16 cellular contexts compared by ENCODE assay signal in the genomic region with DNA sequence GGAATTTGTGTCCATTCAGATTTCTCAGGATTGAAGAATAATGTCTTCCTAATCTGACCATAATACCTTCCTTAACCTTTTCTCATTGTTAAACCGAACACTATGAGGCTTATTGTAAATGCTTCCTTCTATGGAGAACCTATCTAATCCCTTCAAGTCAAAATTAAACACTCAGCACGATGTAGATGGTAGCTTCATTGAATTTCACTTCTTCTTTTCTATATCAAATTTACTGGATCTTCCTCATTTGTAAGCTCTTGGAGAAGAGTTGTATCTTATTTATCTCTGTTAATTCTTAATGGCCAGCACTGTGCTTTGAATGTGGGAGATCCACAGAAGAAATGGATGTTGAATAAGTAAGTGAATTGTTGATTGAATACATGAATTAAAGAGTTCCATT.
"Had no signal": no experiment of that assay in that cellular context is flagged by ENCODE, and none has a peak within 500 bp of the region (broad histone marks: within the 10 kb centered on the region; RNA-seq: fewer than 3 reads in every experiment).

No MANE protein-coding gene starts in this region.

- DNase-seq: activated CD4-positive, alpha-beta T cell treated with anti-CD3 and anti-CD28 coated beads, Interleukin-2, amount 10 ng/mL, durations not matched to agents 24 days and 14 days; activated CD8-positive, alpha-beta T cell treated with anti-CD3 and anti-CD28 coated beads, Interleukin-2, amount 10 ng/mL, durations not matched to agents 7 days and 5 days; activated naive CD4-positive, alpha-beta T cell treated with anti-CD3 and anti-CD28 coated beads for 36 hours; activated T-cell treated with anti-CD3 and anti-CD28 coated beads, Interleukin-2, amount 50 U/mL, for 24 hours; anterior cingulate cortex; central memory CD4-positive, alpha-beta T cell; endodermal cell; foreskin melanocyte; kidney; stimulated activated naive CD8-positive, alpha-beta T cell treated with anti-CD3 and anti-CD28 coated beads, Interleukin-15, amount 100 ng/mL, for 72 hours; T-helper 2 cell; transverse colon; uterus had no signal

- H3K4me3 Mint-ChIP-seq: activated CD4-positive, alpha-beta T cell treated with anti-CD3 and anti-CD28 coated beads, Interleukin-2, amount 10 ng/mL, durations not matched to agents 24 days and 14 days; activated CD8-positive, alpha-beta T cell treated with anti-CD3 and anti-CD28 coated beads, Interleukin-2, amount 10 ng/mL, durations not matched to agents 7 days and 5 days; activated naive CD4-positive, alpha-beta T cell treated with anti-CD3 and anti-CD28 coated beads for 36 hours; activated T-cell treated with anti-CD3 and anti-CD28 coated beads, Interleukin-2, amount 50 U/mL, for 24 hours; brain; endodermal cell; neural crest cell; stimulated activated naive CD8-positive, alpha-beta T cell treated with anti-CD3 and anti-CD28 coated beads, Interleukin-15, amount 100 ng/mL, for 72 hours had no signal

- H3K27ac Mint-ChIP-seq: activated CD4-positive, alpha-beta T cell treated with anti-CD3 and anti-CD28 coated beads, Interleukin-2, amount 10 ng/mL, durations not matched to agents 24 days and 14 days; activated CD8-positive, alpha-beta T cell treated with anti-CD3 and anti-CD28 coated beads, Interleukin-2, amount 10 ng/mL, durations not matched to agents 7 days and 5 days; activated naive CD4-positive, alpha-beta T cell treated with anti-CD3 and anti-CD28 coated beads for 36 hours; activated T-cell treated with anti-CD3 and anti-CD28 coated beads, Interleukin-2, amount 50 U/mL, for 24 hours; brain; endodermal cell; progenitor cell of endocrine pancreas; stimulated activated naive CD8-positive, alpha-beta T cell treated with anti-CD3 and anti-CD28 coated beads, Interleukin-15, amount 100 ng/mL, for 72 hours had no signal

- H3K36me3 Mint-ChIP-seq: brain had no signal

- H3K27me3 Mint-ChIP-seq: progenitor cell of endocrine pancreas had no signal

- H3K4me1 Mint-ChIP-seq: activated CD4-positive, alpha-beta T cell treated with anti-CD3 and anti-CD28 coated beads, Interleukin-2, amount 10 ng/mL, durations not matched to agents 24 days and 14 days; neural crest cell; stimulated activated naive CD8-positive, alpha-beta T cell treated with anti-CD3 and anti-CD28 coated beads, Interleukin-15, amount 100 ng/mL, for 72 hours had no signal

- H3K9me3 Mint-ChIP-seq: activated CD4-positive, alpha-beta T cell treated with anti-CD3 and anti-CD28 coated beads, Interleukin-2, amount 10 ng/mL, durations not matched to agents 24 days and 14 days; activated T-cell treated with anti-CD3 and anti-CD28 coated beads, Interleukin-2, amount 50 U/mL, for 24 hours had no signal
